1 cellular context compared by ENCODE assay signal in the genomic region with DNA sequence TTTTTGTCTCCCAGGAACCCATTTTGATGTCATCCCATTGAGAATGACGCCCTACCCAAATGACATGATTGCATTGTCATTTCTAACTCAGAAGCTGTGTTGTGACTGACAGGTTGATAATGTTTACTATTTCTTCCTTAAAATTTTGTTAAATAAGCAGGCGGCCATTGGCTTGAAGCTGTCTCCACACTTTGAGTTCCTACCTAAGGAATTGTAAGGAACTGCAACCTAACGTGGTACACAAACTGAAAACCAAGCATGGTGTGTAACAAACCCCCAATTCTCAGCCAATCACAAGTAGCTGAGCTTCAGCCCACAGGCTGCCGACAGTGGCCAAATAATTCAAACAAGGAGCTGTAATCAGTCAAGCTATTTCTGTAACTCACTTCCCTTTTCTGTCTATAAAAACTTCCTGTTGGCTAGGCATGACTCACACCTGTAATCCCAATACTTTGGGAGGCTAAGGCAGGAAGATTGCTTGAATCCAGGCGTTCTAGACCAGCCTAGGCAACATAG.
TF ChIP-seq lines count a peak whose summit lies in the region.

No MANE protein-coding gene starts in this region.

TF ChIP-seq in GM23338, 12 proteins besides CTCF, POLR2A, EP300 and RAD21 (continued from another document):
- no peak for TF ChIP-seq ETS1 (IDR thresholded peaks at IDR 0.05)
- TF ChIP-seq NANOG (IDR thresholded peaks at IDR 0.05; ENCODE audit: borderline replicate concordance) = no peak
- TF ChIP-seq STAT1 (IDR thresholded peaks at IDR 0.05; ENCODE audit: unreplicated experiment) = no peak
- no peak for TF ChIP-seq REST (IDR thresholded peaks at IDR 0.05; ENCODE audit: unreplicated experiment)
- TF ChIP-seq ZNF331 (CRISPR knock-in tag; IDR thresholded peaks at IDR 0.05; ENCODE audit: low read depth) = no peak
